In the genomic region with DNA sequence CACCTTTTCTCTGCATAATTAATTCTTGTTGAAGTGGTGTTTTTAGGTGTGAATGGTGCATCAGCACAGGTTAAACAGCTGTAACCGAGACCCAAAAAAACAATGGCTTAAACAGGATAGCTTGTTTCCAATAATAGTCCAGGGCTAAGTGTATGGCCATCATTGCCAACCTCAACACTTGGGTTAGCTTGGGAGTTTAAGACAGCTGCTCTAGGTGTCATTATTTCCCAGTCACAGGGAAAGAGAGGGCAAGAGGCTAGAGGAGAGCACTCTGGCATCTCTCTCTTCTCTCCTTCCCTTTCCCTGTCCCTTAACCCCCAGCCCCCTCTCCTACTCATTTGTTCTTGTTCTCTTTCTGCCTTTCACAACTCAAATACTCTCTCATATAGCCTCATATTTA, we compare ENCODE assay signal across 16 cellular contexts.
"Had no signal": no experiment of that assay in that cellular context is flagged by ENCODE, and none has a peak within 500 bp of the region (broad histone marks: within the 10 kb centered on the region; RNA-seq: fewer than 3 reads in every experiment).

No MANE protein-coding gene starts in this region.

- H3K27ac ChIP-seq: cardiac muscle cell, dorsolateral prefrontal cortex, hepatocyte, transverse colon had no signal

- H3K27ac Mint-ChIP-seq: activated naive CD4-positive, alpha-beta T cell treated with anti-CD3 and anti-CD28 coated beads for 36 hours; activated T-helper 17 cell treated with anti-CD3 and anti-CD28 coated beads, Interleukin-2, amount 50 U/mL, for 72 hours; endodermal cell; nephron; WTC11 had no signal

- H3K27me3 ChIP-seq: cardiac muscle cell, dorsolateral prefrontal cortex, hepatocyte, transverse colon had no signal

- H3K4me3 ChIP-seq: cardiac muscle cell, dorsolateral prefrontal cortex, hepatocyte, transverse colon had no signal

- ATAC-seq: activated T-helper 17 cell treated with anti-CD3 and anti-CD28 coated beads, Interleukin-2, amount 50 U/mL, for 72 hours; left lobe of liver; stimulated activated naive CD8-positive, alpha-beta T cell treated with anti-CD3 and anti-CD28 coated beads, Interleukin-15, Interleukin-2, amounts not matched to agents 100 U/mL and 50 U/mL, for 24 hours; WTC11 had no signal

- H3K27me3 Mint-ChIP-seq: activated T-helper 17 cell treated with anti-CD3 and anti-CD28 coated beads, Interleukin-2, amount 50 U/mL, for 72 hours had no signal

- H3K4me2 ChIP-seq: hepatocyte had no signal

- DNase-seq: activated CD4-positive, alpha-beta T cell treated with anti-CD3 and anti-CD28 coated beads for 4 hours; activated naive CD4-positive, alpha-beta T cell treated with anti-CD3 and anti-CD28 coated beads for 36 hours; dorsolateral prefrontal cortex; endodermal cell; erythroblast; islet precursor cell; nucleus accumbens; right cardiac atrium; stimulated activated naive CD8-positive, alpha-beta T cell treated with anti-CD3 and anti-CD28 coated beads, Interleukin-15, Interleukin-2, amounts not matched to agents 100 U/mL and 50 U/mL, for 24 hours; transverse colon had no signal

- H3K9me3 ChIP-seq: transverse colon had no signal

- H3K4me3 Mint-ChIP-seq: activated naive CD4-positive, alpha-beta T cell treated with anti-CD3 and anti-CD28 coated beads for 36 hours; activated T-helper 17 cell treated with anti-CD3 and anti-CD28 coated beads, Interleukin-2, amount 50 U/mL, for 72 hours; endodermal cell; nephron; WTC11 had no signal

- H2AFZ ChIP-seq: hepatocyte had no signal

- H3K9me3 Mint-ChIP-seq: activated naive CD4-positive, alpha-beta T cell treated with anti-CD3 and anti-CD28 coated beads for 36 hours; activated T-helper 17 cell treated with anti-CD3 and anti-CD28 coated beads, Interleukin-2, amount 50 U/mL, for 72 hours; nephron; WTC11 had no signal
